In the genomic region with DNA sequence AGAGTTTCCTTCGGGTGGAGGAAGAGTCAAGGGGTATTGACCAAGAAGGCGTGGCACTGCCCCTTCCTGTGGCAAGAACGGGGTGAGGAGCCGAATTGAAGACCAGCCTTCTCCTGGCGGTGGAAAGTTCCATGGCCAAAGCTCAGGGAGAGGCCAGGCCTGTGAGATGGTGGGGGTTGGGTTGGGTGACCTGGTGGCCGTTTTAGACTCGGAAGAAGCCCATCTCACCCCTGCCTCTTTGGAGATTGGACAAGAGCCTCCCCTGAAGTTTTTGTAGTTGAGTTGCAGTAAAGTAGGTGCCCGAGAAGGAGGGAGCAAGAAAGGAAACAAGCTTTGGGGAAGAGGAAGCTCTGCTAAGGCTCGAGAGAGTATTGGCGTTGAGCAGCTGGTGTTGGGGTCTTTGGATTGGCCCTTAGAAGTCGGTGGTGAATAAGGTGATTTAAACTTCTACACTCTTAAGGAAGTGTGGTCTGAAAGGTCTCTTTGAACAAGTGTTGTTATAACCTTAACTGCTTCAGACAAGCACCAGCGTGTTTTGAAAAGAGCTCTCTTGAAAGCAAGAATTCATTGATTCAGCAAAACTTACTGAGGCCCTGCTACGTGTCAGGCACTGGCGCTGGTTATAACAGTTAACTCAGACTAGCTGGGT, we compare ENCODE assay signal across 9 cellular contexts. TPM values are rescaled to one million over a fixed set of nuclear protein-coding genes. Genes with fewer than 3 reads are reported as not detected.
DNase-seq lines count a peak whose midpoint lies in the region; ATAC-seq, FAIRE-seq and TF ChIP-seq lines count a peak whose summit lies in the region.
"Had no signal": no experiment of that assay in that cellular context is flagged by ENCODE, and none has a peak within 500 bp of the region (broad histone marks: within the 10 kb centered on the region; RNA-seq: fewer than 3 reads in every experiment).

No MANE protein-coding gene starts in this region.

- H3K27ac ChIP-seq in HEK293 (ENCODE audit: extremely low read depth, low read depth, low read length): peak overlapping the region; percentile 90
- peak overlapping the region; percentile 90 to 99 (median 95) for H3K27ac ChIP-seq in pancreas

- TF ChIP-seq POLR2A in GM12892 (IDR thresholded peaks at IDR 0.05; ENCODE audit: low read depth, low read length): no peak

- POLR2A ChIA-PET in HEK293 (lab: Yijun Ruan, JAX) (interaction anchor here (0.6 to 4.7 kb wide), 15 partner anchors 9 to 382 kb away, joined by 3 to 26 read pairs (median 7); a partner anchor contains a TSS), T-cell (lab: Charles Lee) (interaction anchor here in 1 of 2 donors (0.6 kb wide), 1 partner anchor 189 kb away, joined by 6 read pairs; no protein-coding TSS in a partner anchor)

- peaks cover 32 to 40% (median 35%) of the 10 kb centered on the region in 3 donors for H3K4me1 Mint-ChIP-seq in T-cell

- TF ChIP-seq CTCF in HEK293 (tag by site-specific recombination; IDR thresholded peaks at IDR 0.05) (peak; percentile 21; the same call in 1 of the 2 replicates), fibroblast of villous mesenchyme (IDR thresholded peaks at IDR 0.05; ENCODE audit: insufficient read depth, low read depth, low read length) (no peak), pancreas (IDR thresholded peaks at IDR 0.05) (no peak)

- H3K9me3 Mint-ChIP-seq in T-cell: no peaks in the 10 kb centered on the region

- H3K9me3 ChIP-seq in HEK293 (ENCODE audit: control insufficient read depth, insufficient read depth, low read depth, low read length) (no peaks in the 10 kb centered on the region), pancreas (no peaks in the 10 kb centered on the region)

- H3K4me1 ChIP-seq in HEK293 (ENCODE audit: control insufficient read depth, insufficient read depth, low read length): peaks cover 51% of the 10 kb centered on the region
- H3K4me1 ChIP-seq in pancreas: peaks cover 11 to 20% (median 15%) of the 10 kb centered on the region in 3 donors

- no peaks in the 10 kb centered on the region for H3K27me3 ChIP-seq in pancreas

- no peak for FAIRE-seq in pancreas (lab: Jason Lieb, UNC)
- FAIRE-seq in GM12892 (lab: Jason Lieb, UNC): no peak

- H3K36me3 ChIP-seq in HEK293 (ENCODE audit: control insufficient read depth in 2 of 2, insufficient read depth in 1 of 2, low read length in 2 of 2) (no peaks in the 10 kb centered on the region; a peak in 1 of 3 replicates), pancreas (no peaks in the 10 kb centered on the region)

- CTCF ChIA-PET in HEK293 (lab: Yijun Ruan, JAX): interaction anchor here (0.6 to 8.8 kb wide), 15 partner anchors 9 to 363 kb away, joined by 3 to 48 read pairs (median 4); a partner anchor contains a TSS
- CTCF ChIA-PET in T-cell (lab: Charles Lee): interaction anchor here in 1 of 2 donors (0.6 kb wide), 1 partner anchor 151 kb away, joined by 5 read pairs; no protein-coding TSS in a partner anchor

- H3K4me3 ChIP-seq in HEK293 (ENCODE audit: low read depth, low read length) (peak overlapping the region; percentile 52), fibroblast of villous mesenchyme (ENCODE audit: low read depth, low read length) (peak overlapping the region; percentile 55), pancreas (peak overlapping the region; percentile 65 to 89 (median 76))

- peaks cover 0 to 4% of the 10 kb centered on the region in 2 donors for H3K27me3 Mint-ChIP-seq in T-cell

- peaks cover 3% of the 10 kb centered on the region for H3K36me3 Mint-ChIP-seq in T-cell

- peak in 1 of 4 experiments; percentile 37 for ATAC-seq in T-cell (replicated peaks in 1 of 4)
- peak; percentile 13 to 28 (median 24) for ATAC-seq in pancreas
- no peak for ATAC-seq in HG02884 (IDR thresholded peaks at IDR 0.05; ENCODE audit: unreplicated experiment)
- no peak for ATAC-seq in HG02852 (IDR thresholded peaks at IDR 0.05; ENCODE audit: unreplicated experiment)

- H3K27ac Mint-ChIP-seq in T-cell: peak overlapping the region; percentile 74 to 85

- DNase-seq in T-cell (peak in 9 of 34 experiments; percentile 7 to 41 (median 16)), fibroblast of villous mesenchyme (ENCODE audit: low read depth) (no peak), pancreas (peak in 5 of 6 donors; percentile 45 to 68 (median 58)), GM12892 (ENCODE audit: insufficient read length) (no peak)
- no peak for DNase-seq in activated effector memory CD4-positive, alpha-beta T cell treated with anti-CD3 and anti-CD28 coated beads, Interleukin-2, amount 50 U/mL, for 16 hours

- peak overlapping the region; percentile 82 to 87 (median 82) for H3K4me3 Mint-ChIP-seq in T-cell

- intact Hi-C loops in pancreas (cut with DNase I): no loop called here

- 6 to 12% methylated on average over 14 of the region's 14 CpGs for WGBS in pancreas, 2 donors

TF ChIP-seq in HEK293, 187 proteins besides CTCF, POLR2A, EP300 and RAD21 (continues in another document):
- TF ChIP-seq KLF9 (tag by site-specific recombination; IDR thresholded peaks at IDR 0.05; ENCODE audit: low read depth) (peak; percentile 72), ZNF530 (tag by site-specific recombination; IDR thresholded peaks at IDR 0.05; ENCODE audit: low read depth) (no peak), EGR2 (tag by site-specific recombination; IDR thresholded peaks at IDR 0.05; ENCODE audit: low read depth) (0 out of 2 replicates have a peak, but pooled peaks have one; percentile 1), KLF1 (tag by site-specific recombination; IDR thresholded peaks at IDR 0.05) (peak; percentile 51; the same call in 1 of the 2 replicates), ZNF23 (tag by site-specific recombination; IDR thresholded peaks at IDR 0.05; ENCODE audit: borderline replicate concordance) (no peak)
- TF ChIP-seq, protein P1, sequence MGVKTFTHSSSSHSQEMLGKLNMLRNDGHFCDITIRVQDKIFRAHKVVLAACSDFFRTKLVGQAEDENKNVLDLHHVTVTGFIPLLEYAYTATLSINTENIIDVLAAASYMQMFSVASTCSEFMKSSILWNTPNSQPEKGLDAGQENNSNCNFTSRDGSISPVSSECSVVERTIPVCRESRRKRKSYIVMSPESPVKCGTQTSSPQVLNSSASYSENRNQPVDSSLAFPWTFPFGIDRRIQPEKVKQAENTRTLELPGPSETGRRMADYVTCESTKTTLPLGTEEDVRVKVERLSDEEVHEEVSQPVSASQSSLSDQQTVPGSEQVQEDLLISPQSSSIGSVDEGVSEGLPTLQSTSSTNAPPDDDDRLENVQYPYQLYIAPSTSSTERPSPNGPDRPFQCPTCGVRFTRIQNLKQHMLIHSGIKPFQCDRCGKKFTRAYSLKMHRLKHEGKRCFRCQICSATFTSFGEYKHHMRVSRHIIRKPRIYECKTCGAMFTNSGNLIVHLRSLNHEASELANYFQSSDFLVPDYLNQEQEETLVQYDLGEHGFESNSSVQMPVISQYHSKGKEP (tag by site-specific recombination; IDR thresholded peaks at IDR 0.05): 0 out of 2 replicates have a peak, but pooled peaks have one; percentile 19
- TF ChIP-seq, protein P2, sequence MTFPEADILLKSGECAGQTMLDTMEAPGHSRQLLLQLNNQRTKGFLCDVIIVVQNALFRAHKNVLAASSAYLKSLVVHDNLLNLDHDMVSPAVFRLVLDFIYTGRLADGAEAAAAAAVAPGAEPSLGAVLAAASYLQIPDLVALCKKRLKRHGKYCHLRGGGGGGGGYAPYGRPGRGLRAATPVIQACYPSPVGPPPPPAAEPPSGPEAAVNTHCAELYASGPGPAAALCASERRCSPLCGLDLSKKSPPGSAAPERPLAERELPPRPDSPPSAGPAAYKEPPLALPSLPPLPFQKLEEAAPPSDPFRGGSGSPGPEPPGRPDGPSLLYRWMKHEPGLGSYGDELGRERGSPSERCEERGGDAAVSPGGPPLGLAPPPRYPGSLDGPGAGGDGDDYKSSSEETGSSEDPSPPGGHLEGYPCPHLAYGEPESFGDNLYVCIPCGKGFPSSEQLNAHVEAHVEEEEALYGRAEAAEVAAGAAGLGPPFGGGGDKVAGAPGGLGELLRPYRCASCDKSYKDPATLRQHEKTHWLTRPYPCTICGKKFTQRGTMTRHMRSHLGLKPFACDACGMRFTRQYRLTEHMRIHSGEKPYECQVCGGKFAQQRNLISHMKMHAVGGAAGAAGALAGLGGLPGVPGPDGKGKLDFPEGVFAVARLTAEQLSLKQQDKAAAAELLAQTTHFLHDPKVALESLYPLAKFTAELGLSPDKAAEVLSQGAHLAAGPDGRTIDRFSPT (tag by site-specific recombination; IDR thresholded peaks at IDR 0.05): peak; percentile 84

RNA-seq across cellular contexts. Expression of a gene that starts 1.0 kb away (rescaled TPM):
- total RNA-seq in T-cell (10 to 100 TPM; 30.3 to 48.5 (median 37.9) TPM), fibroblast of villous mesenchyme (3.5 and 5.5 TPM in 2 replicates), pancreas (100 to 1,000 TPM; 121 to 239 (median 152) TPM)
- polyA plus RNA-seq in pancreas: 100 to 1,000 TPM; 178 to 337 TPM
- polyA plus RNA-seq in GM12892 (2012; ENCODE audit: missing spikeins): 13.4 TPM

RNA-seq across cellular contexts. Expression of a gene that starts 9.2 kb away (rescaled TPM):
- 1 to 10 TPM in 2 of 5 donors, under 1 TPM in 1, not detected in 2; 0.82 to 2.8 (median 1.6) TPM for total RNA-seq in T-cell
- 1.3 and 8.7 TPM in 2 replicates for total RNA-seq in fibroblast of villous mesenchyme
- 10 to 100 TPM in 1 of 6 donors, 1 to 10 TPM in 5; 6.9 to 15.2 (median 8.1) TPM for total RNA-seq in pancreas
- 10 to 100 TPM; 31.4 to 42.8 TPM for polyA plus RNA-seq in pancreas
- not detected for polyA plus RNA-seq in GM12892 (2012; ENCODE audit: missing spikeins)
- total RNA-seq: M059J had no signal

RNA-seq across cellular contexts. Expression of a gene that starts 38.7 kb away (rescaled TPM):
- total RNA-seq in T-cell (1 to 10 TPM in 2 of 5 donors, under 1 TPM in 1, not detected in 2; 0.56 to 1.4 (median 1.3) TPM), fibroblast of villous mesenchyme (1.3 and 3.2 TPM in 2 replicates), pancreas (1 to 10 TPM in 5 of 6 donors, under 1 TPM in 1; 0.59 to 6.7 (median 3.0) TPM)
- polyA plus RNA-seq in pancreas: 10 to 100 TPM; 13.1 to 19.4 TPM
- polyA plus RNA-seq in GM12892 (2012; ENCODE audit: missing spikeins): not detected
- total RNA-seq: M059J had no signal

RNA-seq across cellular contexts. Expression of a gene that starts 41.3 kb away (rescaled TPM):
- not detected for total RNA-seq in T-cell
- 1.7 and 3.5 TPM in 2 replicates for total RNA-seq in fibroblast of villous mesenchyme
- under 1 TPM in 1 of 6 donors, not detected in 5; 0.37 TPM for total RNA-seq in pancreas
- polyA plus RNA-seq in pancreas: under 1 TPM; 0.19 to 0.26 TPM
- polyA plus RNA-seq in GM12892 (2012; ENCODE audit: missing spikeins): 1.7 TPM

RNA-seq across cellular contexts. Expression of a gene that starts 50.4 kb away (rescaled TPM):
- 10 to 100 TPM; 28.1 to 39.1 (median 34.1) TPM for total RNA-seq in T-cell
- 50.1 and 65.7 TPM in 2 replicates for total RNA-seq in fibroblast of villous mesenchyme
- total RNA-seq in pancreas: 10 to 100 TPM in 3 of 6 donors, 1 to 10 TPM in 3; 6.9 to 18.2 (median 11.3) TPM
- polyA plus RNA-seq in pancreas: 10 to 100 TPM; 30.9 to 32.3 TPM
- 24.5 TPM for polyA plus RNA-seq in GM12892 (2012; ENCODE audit: missing spikeins)

Comparison
In these comparisons a context has a peak if more than half of its experiments do, and no peak if none do; other contexts are left out.
1. ATAC-seq: peak in pancreas (4 of 4); none in HG02884 (single experiment) and HG02852 (single experiment).
2. DNase-seq: peak in pancreas (5 of 6); none in fibroblast of villous mesenchyme (single experiment), GM12892 (single experiment) and activated effector memory CD4-positive, alpha-beta T cell treated with anti-CD3 and anti-CD28 coated beads, Interleukin-2, amount 50 U/mL, for 16 hours (single experiment).
3. Peak in every context shown above with its lines, with median percentiles within 50 percentile points of each other: H3K4me3 ChIP-seq.